ENCODE assay signal across 8 cellular contexts in genomic region chr7:12685550-12685949, GRCh38. TPM values are rescaled to one million over a fixed set of nuclear protein-coding genes. Genes with fewer than 3 reads are reported as not detected.
DNase-seq lines count a peak whose midpoint lies in the region; ATAC-seq and TF ChIP-seq lines count a peak whose summit lies in the region.

No MANE protein-coding gene starts in this region.

- peaks cover 50% of the 10 kb centered on the region for H3K4me1 Mint-ChIP-seq in Calu3 (ENCODE audit: low read depth, unreplicated experiment)
- H3K4me1 Mint-ChIP-seq in activated CD4-positive, alpha-beta memory T cell treated with anti-CD3 and anti-CD28 coated beads, Interleukin-2, amount 10 ng/mL, durations not matched to agents 7 days and 5 days, result peaks cover 43% of the 10 kb centered on the region

- H3K9me3 ChIP-seq in MG63 (no peaks in the 10 kb centered on the region; the same call in 1 of the 2 replicates), esophagus (ENCODE audit: control insufficient read depth in 2 of 2, insufficient read depth in 1 of 2, low read depth in 1 of 2, low read length in 1 of 2) (no peaks in the 10 kb centered on the region), osteoblast (ENCODE audit: low read depth, low read length) (no peaks in the 10 kb centered on the region)

- peaks cover 27% of the 10 kb centered on the region for H3K79me2 ChIP-seq in osteoblast (ENCODE audit: insufficient read depth, low read length)

- H3K4me3 ChIP-seq in MG63, result peak overlapping the region; percentile 98
- no peak overlapping the region for H3K4me3 ChIP-seq in esophagus (ENCODE audit: low read depth in 1 of 2, low read length in 2 of 2)
- H3K4me3 ChIP-seq in osteoblast (ENCODE audit: insufficient read depth, low read length), result peak overlapping the region; percentile 87

- ATAC-seq in GM21367 (IDR thresholded peaks at IDR 0.05; ENCODE audit: unreplicated experiment), result no peak

- CTCF ChIA-PET in Calu3 (lab: Charles Lee), result interaction anchor here (0.9 to 2.8 kb wide), 14 partner anchors 11 to 582 kb away, joined by 3 to 54 read pairs (median 11); a partner anchor contains a TSS
- CTCF ChIA-PET in activated CD4-positive, alpha-beta memory T cell treated with anti-CD3 and anti-CD28 coated beads, Interleukin-2, amount 10 ng/mL, durations not matched to agents 7 days and 5 days (lab: Charles Lee), result interaction anchor here (0.6 to 4.5 kb wide), 27 partner anchors 10 to 582 kb away, joined by 3 to 69 read pairs (median 5); no protein-coding TSS in a partner anchor

- no peaks in the 10 kb centered on the region for H3K27me3 ChIP-seq in MG63
- H3K27me3 ChIP-seq in esophagus (ENCODE audit: control insufficient read depth in 1 of 2, insufficient read depth in 2 of 2, low read length in 2 of 2), result no peaks in the 10 kb centered on the region
- H3K27me3 ChIP-seq in osteoblast (ENCODE audit: insufficient read depth, low read length), result no peaks in the 10 kb centered on the region

- H2AFZ ChIP-seq in osteoblast (ENCODE audit: low read length), result peak overlapping the region; percentile 48

- H3K36me3 ChIP-seq in MG63 (peaks cover 28% of the 10 kb centered on the region), esophagus (ENCODE audit: control insufficient read depth in 2 of 2, insufficient read depth in 2 of 2, low read length in 1 of 2) (no peaks in the 10 kb centered on the region), osteoblast (ENCODE audit: insufficient read depth, low read length) (no peaks in the 10 kb centered on the region)

- no peaks in the 10 kb centered on the region for H3K27me3 Mint-ChIP-seq in Calu3 (ENCODE audit: unreplicated experiment)
- H3K27me3 Mint-ChIP-seq in activated CD4-positive, alpha-beta memory T cell treated with anti-CD3 and anti-CD28 coated beads, Interleukin-2, amount 10 ng/mL, durations not matched to agents 7 days and 5 days, result no peaks in the 10 kb centered on the region

- BruUV-seq in Calu3 (replicated peaks; lab: Mats Ljungman, UMichigan), result no TSS peak

- intact Hi-C loops in Calu3 (cut with micrococcal nuclease; ENCODE audit: unreplicated experiment), result loop anchor here (5.0 kb wide), 3 partner anchors 163 to 357 kb away; no protein-coding TSS in a partner anchor

- peak overlapping the region; percentile 86 for H3K27ac Mint-ChIP-seq in Calu3 (ENCODE audit: unreplicated experiment)
- peak overlapping the region; percentile 58 for H3K27ac Mint-ChIP-seq in activated CD4-positive, alpha-beta memory T cell treated with anti-CD3 and anti-CD28 coated beads, Interleukin-2, amount 10 ng/mL, durations not matched to agents 7 days and 5 days

- peak overlapping the region; percentile 96 for H3K4me2 ChIP-seq in osteoblast (ENCODE audit: insufficient read depth, low read length)

- peak overlapping the region; percentile 78 for H3K4me3 Mint-ChIP-seq in Calu3 (ENCODE audit: low read depth, unreplicated experiment)
- H3K4me3 Mint-ChIP-seq in activated CD4-positive, alpha-beta memory T cell treated with anti-CD3 and anti-CD28 coated beads, Interleukin-2, amount 10 ng/mL, durations not matched to agents 7 days and 5 days, result peak overlapping the region; percentile 64

- peaks cover 48% of the 10 kb centered on the region for H3K36me3 Mint-ChIP-seq in Calu3 (ENCODE audit: insufficient read depth, unreplicated experiment)
- peaks cover 11% of the 10 kb centered on the region for H3K36me3 Mint-ChIP-seq in activated CD4-positive, alpha-beta memory T cell treated with anti-CD3 and anti-CD28 coated beads, Interleukin-2, amount 10 ng/mL, durations not matched to agents 7 days and 5 days (ENCODE audit: low read depth)

- no peaks in the 10 kb centered on the region for H3K4me1 ChIP-seq in esophagus (ENCODE audit: control insufficient read depth in 2 of 2, insufficient read depth in 2 of 2, low read length in 1 of 2)
- peaks cover 22% of the 10 kb centered on the region for H3K4me1 ChIP-seq in osteoblast (ENCODE audit: insufficient read depth, low read length)

- peak; percentile 72 for DNase-seq in Calu3
- peak; percentile 69 for DNase-seq in MG63
- peak; percentile 44 for DNase-seq in activated CD4-positive, alpha-beta memory T cell treated with anti-CD3 and anti-CD28 coated beads, Interleukin-2, amount 10 ng/mL, durations not matched to agents 7 days and 5 days
- DNase-seq in osteoblast (ENCODE audit: insufficient read length, low spot score, missing footprints), result no peak
- DNase-seq in NCI-H1694 treated with DMSO at 0.1 percent for 48 hours (lab: John Stamatoyannopoulos, UW), result no peak
- DNase-seq in NCI-H1105 treated with DMSO at 0.1 percent for 48 hours (lab: John Stamatoyannopoulos, UW), result no peak

- POLR2A ChIA-PET in activated CD4-positive, alpha-beta memory T cell treated with anti-CD3 and anti-CD28 coated beads, Interleukin-2, amount 10 ng/mL, durations not matched to agents 7 days and 5 days (lab: Charles Lee), result interaction anchor here (1.6 to 2.6 kb wide), 2 partner anchors 45 to 49 kb away, joined by 3 to 46 read pairs; no protein-coding TSS in a partner anchor

- H3K27ac ChIP-seq in esophagus (ENCODE audit: low read depth in 2 of 2, low read length in 1 of 2), result peak overlapping the region; percentile 7 to 29
- H3K27ac ChIP-seq in osteoblast (ENCODE audit: low read depth, low read length), result peak overlapping the region; percentile 88

- no peaks in the 10 kb centered on the region for H3K9me3 Mint-ChIP-seq in Calu3 (ENCODE audit: low read depth, unreplicated experiment)
- H3K9me3 Mint-ChIP-seq in activated CD4-positive, alpha-beta memory T cell treated with anti-CD3 and anti-CD28 coated beads, Interleukin-2, amount 10 ng/mL, durations not matched to agents 7 days and 5 days, result no peaks in the 10 kb centered on the region

- H4K20me1 ChIP-seq in osteoblast (ENCODE audit: insufficient read depth, low read length), result no peaks in the 10 kb centered on the region

- TF ChIP-seq CTCF in Calu3 (IDR thresholded peaks at IDR 0.05; ENCODE audit: unreplicated experiment) (peak; percentile 65), osteoblast (IDR thresholded peaks at IDR 0.05; ENCODE audit: extremely low read depth, low read depth, low read length) (peak; percentile 67)

- whole genome bisulfite sequencing in esophagus, 2 donors, result 84 to 88% methylated on average over 13 of the region's 13 CpGs

RNA-seq across cellular contexts. Expression of gene ARL4A, which starts 1.9 kb away (rescaled TPM):
- total RNA-seq in Calu3 (2022) (30.6 and 31.9 TPM in 2 replicates), osteoblast (20.6 and 25.3 TPM in 2 replicates)
- total RNA-seq in MG63 (2014; rRNA removed; shearing (Covaris generic); ENCODE audit: low replicate concordance), result 66.5 and 99.5 TPM in 2 replicates
- 10 to 100 TPM; 19.1 to 19.8 TPM for total RNA-seq in activated CD4-positive, alpha-beta memory T cell treated with anti-CD3 and anti-CD28 coated beads, Interleukin-2, amount 10 ng/mL, durations not matched to agents 7 days and 5 days
- polyA plus RNA-seq in esophagus, result 10 to 100 TPM; 29.3 to 43.0 TPM

Comparison
In these comparisons a context has a peak if more than half of its experiments do, and no peak if none do; other contexts are left out.
1. DNase-seq: peak in Calu3 (single experiment), MG63 (single experiment) and activated CD4-positive, alpha-beta memory T cell treated with anti-CD3 and anti-CD28 coated beads, Interleukin-2, amount 10 ng/mL, durations not matched to agents 7 days and 5 days (single experiment); none in osteoblast (single experiment), NCI-H1694 treated with DMSO at 0.1 percent for 48 hours (single experiment) and NCI-H1105 treated with DMSO at 0.1 percent for 48 hours (single experiment).
2. H3K4me3 ChIP-seq: peak in MG63 (single experiment) and osteoblast (single experiment); none in esophagus (0 of 2).